30 cellular contexts compared by ENCODE assay signal in the genomic region with DNA sequence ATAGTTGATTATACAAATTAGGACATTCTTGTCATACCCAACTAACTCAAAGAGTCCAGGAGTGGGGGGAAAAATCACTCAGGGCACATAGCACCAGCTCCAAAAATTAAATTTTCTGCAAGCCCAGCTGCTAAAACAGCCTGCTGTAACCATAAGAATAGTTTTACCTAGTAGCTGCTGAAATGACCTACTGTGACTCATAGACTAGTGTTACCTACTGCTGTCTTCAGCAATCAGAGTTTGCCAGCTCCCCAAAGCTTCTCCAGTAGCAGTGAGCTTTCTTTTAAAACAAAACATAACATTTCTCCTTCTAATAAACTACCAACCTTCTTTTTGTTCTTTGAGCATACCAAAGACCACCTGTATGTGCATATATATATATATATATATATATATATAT.
"Had no signal": no experiment of that assay in that cellular context is flagged by ENCODE, and none has a peak within 500 bp of the region (broad histone marks: within the 10 kb centered on the region; RNA-seq: fewer than 3 reads in every experiment).

No MANE protein-coding gene starts in this region.

- H3K36me3 ChIP-seq: breast epithelium, esophagus squamous epithelium, gastrocnemius medialis, pancreas, prostate gland, sigmoid colon, stomach, thyroid gland, upper lobe of left lung had no signal

- H3K4me1 ChIP-seq: prostate gland had no signal

- H3K27me3 ChIP-seq: breast epithelium, esophagus squamous epithelium, gastrocnemius medialis, pancreas, sigmoid colon, stomach, thyroid gland, upper lobe of left lung had no signal

- H3K27ac ChIP-seq: breast epithelium, epithelial cell of prostate, esophagus squamous epithelium, gastrocnemius medialis, pancreas, prostate gland, sigmoid colon, stomach, thyroid gland, upper lobe of left lung had no signal

- H3K4me3 ChIP-seq: breast epithelium, esophagus squamous epithelium, gastrocnemius medialis, pancreas, prostate gland, sigmoid colon, stomach, thyroid gland, upper lobe of left lung had no signal

- H3K9me3 ChIP-seq: breast epithelium, esophagus squamous epithelium, gastrocnemius medialis, pancreas, prostate gland, sigmoid colon, stomach, thyroid gland, upper lobe of left lung had no signal

- FAIRE-seq: colon, islet of Langerhans, pancreas, small intestine had no signal

- DNase-seq: activated CD4-positive, alpha-beta T cell treated with anti-CD3 and anti-CD28 coated beads, Interleukin-2, amount 10 ng/mL, durations not matched to agents 7 days and 5 days; activated CD4-positive, CD25-positive, alpha-beta regulatory T cell treated with anti-CD3 and anti-CD28 coated beads, Interleukin-2, amount 50 U/mL, for 72 hours; activated CD8-positive, alpha-beta memory T cell treated with anti-CD3 and anti-CD28 coated beads, Interleukin-2, amount 10 ng/mL, durations not matched to agents 7 days and 5 days; activated CD8-positive, alpha-beta T cell treated with anti-CD3 and anti-CD28 coated beads, Interleukin-2, amount 10 ng/mL, durations not matched to agents 7 days and 5 days; activated T-cell treated with anti-CD3 and anti-CD28 coated beads, Interleukin-2, amount 50 U/mL, for 48 hours; dermis blood vessel endothelial cell; effector CD4-positive, alpha-beta T cell; esophagus squamous epithelium; gastrocnemius medialis; glutamatergic neuron; left colon; midbrain; naive thymus-derived CD4-positive, alpha-beta T cell; pancreas; sigmoid colon; small intestine; stimulated activated CD4-positive, alpha-beta T cell treated with anti-CD3 and anti-CD28 coated beads, Interleukin-1b, Interleukin-23, amount 100 ng/mL, for 48 hours; stimulated activated CD4-positive, alpha-beta T cell treated with anti-CD3 and anti-CD28 coated beads, Interleukin-4, amount 100 ng/mL, for 4 hours; stimulated activated CD8-positive, alpha-beta memory T cell treated with anti-CD3 and anti-CD28 coated beads, Interleukin-4, amount 100 ng/mL, for 48 hours; stomach; T-helper 17 cell; T1000; thyroid gland; upper lobe of left lung had no signal

- ATAC-seq: activated CD8-positive, alpha-beta memory T cell treated with anti-CD3 and anti-CD28 coated beads, Interleukin-2, amount 10 ng/mL, durations not matched to agents 7 days and 5 days; activated CD8-positive, alpha-beta T cell treated with anti-CD3 and anti-CD28 coated beads, Interleukin-2, amount 10 ng/mL, durations not matched to agents 7 days and 5 days; gastrocnemius medialis; left colon; naive thymus-derived CD4-positive, alpha-beta T cell; pancreas; stimulated activated memory B cell treated with anti-CD40 and anti-IgM and Interleukin-4, amounts not matched to agents 10 μg/mL and 1 μg/mL and 100 μg/mL, for 72 hours; T-helper 17 cell had no signal
